10 cellular contexts compared by ENCODE assay signal in genomic region chr2:125822746-125823145, GRCh38.
"Had no signal": no experiment of that assay in that cellular context is flagged by ENCODE, and none has a peak within 500 bp of the region (broad histone marks: within the 10 kb centered on the region; RNA-seq: fewer than 3 reads in every experiment).

No MANE protein-coding gene starts in this region.

- H3K4me1 ChIP-seq: HAP-1 had no signal

- H3K27ac ChIP-seq: GM23248 had no signal

- H3K4me3 ChIP-seq: GM23248, GM23338, HAP-1 had no signal

- H3K9ac ChIP-seq: GM23248 had no signal

- H3K9me3 ChIP-seq: HAP-1 had no signal

- H3K36me3 ChIP-seq: HAP-1 had no signal

- H3K4me2 ChIP-seq: GM23338 had no signal

- FAIRE-seq: H1, H54 had no signal

- H2AFZ ChIP-seq: GM23248, GM23338 had no signal

- DNase-seq: GM23248, GOT3, H7, H9, HCEC 1CT, HFFc6 had no signal
